Comparison of ENCODE assay signal across 11 cellular contexts in genomic region chr1:37481289-37482003, GRCh38. TPM values are rescaled to one million over a fixed set of nuclear protein-coding genes. Genes with fewer than 3 reads are reported as not detected.
DNase-seq lines count a peak whose midpoint lies in the region; ATAC-seq and TF ChIP-seq lines count a peak whose summit lies in the region.
"Had no signal": no experiment of that assay in that cellular context is flagged by ENCODE, and none has a peak within 500 bp of the region (broad histone marks: within the 10 kb centered on the region; RNA-seq: fewer than 3 reads in every experiment).

No MANE protein-coding gene starts in this region.

- peaks cover 52% of the 10 kb centered on the region for H3K79me2 ChIP-seq in ACC112 (ENCODE audit: control insufficient read depth, insufficient read depth, low read length, unreplicated experiment)

- DNase-seq in MV-4-11 (lab: John Stamatoyannopoulos, UW) (peak; percentile 71), natural killer cell (peak; percentile 51), DMS114 treated with DMSO at 0.1 percent for 48 hours (lab: John Stamatoyannopoulos, UW; ENCODE audit: unreplicated experiment) (no peak), HUDEP-2 (lab: John Stamatoyannopoulos, UW; ENCODE audit: unreplicated experiment in 76 of 76) (no peak)
- no peak for DNase-seq in activated naive CD8-positive, alpha-beta T cell treated with anti-CD3 and anti-CD28 coated beads, Interleukin-2, amount 10 ng/mL, durations not matched to agents 7 days and 5 days
- DNase-seq: anterior cingulate cortex, BE2C, NCI-H2227 treated with DMSO at 0.1 percent for 48 hours had no signal

- no peaks in the 10 kb centered on the region for H3K9me3 Mint-ChIP-seq in activated naive CD8-positive, alpha-beta T cell treated with anti-CD3 and anti-CD28 coated beads, Interleukin-2, amount 10 ng/mL, durations not matched to agents 7 days and 5 days
- no peaks in the 10 kb centered on the region for H3K9me3 Mint-ChIP-seq in natural killer cell

- peaks cover 34% of the 10 kb centered on the region for H3K36me3 Mint-ChIP-seq in activated naive CD8-positive, alpha-beta T cell treated with anti-CD3 and anti-CD28 coated beads, Interleukin-2, amount 10 ng/mL, durations not matched to agents 7 days and 5 days
- H3K36me3 Mint-ChIP-seq in natural killer cell, result no peaks in the 10 kb centered on the region

- H3K4me3 Mint-ChIP-seq in activated naive CD8-positive, alpha-beta T cell treated with anti-CD3 and anti-CD28 coated beads, Interleukin-2, amount 10 ng/mL, durations not matched to agents 7 days and 5 days, result no peak overlapping the region
- H3K4me3 Mint-ChIP-seq in natural killer cell, result peak overlapping the region; percentile 68

- no peak overlapping the region for H3K4me3 ChIP-seq in ACC112 (ENCODE audit: low read depth, low read length)

- H3K4me1 ChIP-seq in ACC112 (ENCODE audit: control insufficient read depth, insufficient read depth, low read length, unreplicated experiment), result peaks cover 53% of the 10 kb centered on the region

- H3K36me3 ChIP-seq in ACC112 (ENCODE audit: insufficient read depth, low read length), result peaks cover 21% of the 10 kb centered on the region; the same call in 1 of the 2 replicates

- peak overlapping the region; percentile 17 for H3K27ac Mint-ChIP-seq in activated naive CD8-positive, alpha-beta T cell treated with anti-CD3 and anti-CD28 coated beads, Interleukin-2, amount 10 ng/mL, durations not matched to agents 7 days and 5 days
- H3K27ac Mint-ChIP-seq in natural killer cell, result peak overlapping the region; percentile 99 to 100

- intact Hi-C loops in natural killer cell (cut with micrococcal nuclease), result loop anchor here (1.0 kb wide), 1 partner anchor 8 kb away; no protein-coding TSS in a partner anchor

- H3K27me3 Mint-ChIP-seq in activated naive CD8-positive, alpha-beta T cell treated with anti-CD3 and anti-CD28 coated beads, Interleukin-2, amount 10 ng/mL, durations not matched to agents 7 days and 5 days, result no peaks in the 10 kb centered on the region
- H3K27me3 Mint-ChIP-seq in natural killer cell (ENCODE audit: low read depth in 2 of 2), result no peaks in the 10 kb centered on the region

- ATAC-seq in activated naive CD8-positive, alpha-beta T cell treated with anti-CD3 and anti-CD28 coated beads, Interleukin-2, amount 10 ng/mL, durations not matched to agents 7 days and 5 days (ENCODE audit: low read depth), result no peak
- ATAC-seq in natural killer cell (no peak), GM21529 (IDR thresholded peaks at IDR 0.05; ENCODE audit: unreplicated experiment) (no peak), HG02884 (IDR thresholded peaks at IDR 0.05; ENCODE audit: unreplicated experiment) (no peak)

- H3K27ac ChIP-seq in ACC112 (ENCODE audit: low read depth, low read length), result peak overlapping the region; percentile 99; the same call in 1 of the 2 replicates

- TF ChIP-seq CTCF in natural killer cell (IDR thresholded peaks at IDR 0.05), result no peak

- no peaks in the 10 kb centered on the region for H3K27me3 ChIP-seq in ACC112 (ENCODE audit: insufficient read depth, low read length)
- H3K27me3 ChIP-seq: BE2C had no signal

- no peak overlapping the region for H2AFZ ChIP-seq in ACC112 (ENCODE audit: low read length, unreplicated experiment)

- POLR2A ChIA-PET in activated naive CD8-positive, alpha-beta T cell treated with anti-CD3 and anti-CD28 coated beads, Interleukin-2, amount 10 ng/mL, durations not matched to agents 7 days and 5 days (lab: Charles Lee), result interaction anchor here (0.6 kb wide), 1 partner anchor 27 kb away, joined by 4 read pairs; no protein-coding TSS in a partner anchor

- H3K4me1 Mint-ChIP-seq in activated naive CD8-positive, alpha-beta T cell treated with anti-CD3 and anti-CD28 coated beads, Interleukin-2, amount 10 ng/mL, durations not matched to agents 7 days and 5 days, result peaks cover 25% of the 10 kb centered on the region
- H3K4me1 Mint-ChIP-seq in natural killer cell, result peaks cover 49 to 65% of the 10 kb centered on the region in 2 donors

RNA-seq across cellular contexts. Expression of gene ZC3H12A, which starts 7.1 kb away (rescaled TPM):
- 10 to 100 TPM; 31.0 to 34.6 TPM for total RNA-seq in activated naive CD8-positive, alpha-beta T cell treated with anti-CD3 and anti-CD28 coated beads, Interleukin-2, amount 10 ng/mL, durations not matched to agents 7 days and 5 days
- 100 to 1,000 TPM; 219 to 366 (median 289) TPM for total RNA-seq in natural killer cell

RNA-seq across cellular contexts. Expression of gene MEAF6, which starts 33.1 kb away (rescaled TPM):
- 10 to 100 TPM; 73.8 to 80.6 TPM for total RNA-seq in activated naive CD8-positive, alpha-beta T cell treated with anti-CD3 and anti-CD28 coated beads, Interleukin-2, amount 10 ng/mL, durations not matched to agents 7 days and 5 days
- 10 to 100 TPM; 63.9 to 78.7 (median 69.0) TPM for total RNA-seq in natural killer cell

Comparison
In these comparisons a context has a peak if more than half of its experiments do, and no peak if none do; other contexts are left out.
1. DNase-seq: peak in MV-4-11 (single experiment) and natural killer cell (single experiment); none in activated naive CD8-positive, alpha-beta T cell treated with anti-CD3 and anti-CD28 coated beads, Interleukin-2, amount 10 ng/mL, durations not matched to agents 7 days and 5 days (single experiment), DMS114 treated with DMSO at 0.1 percent for 48 hours (single experiment) and HUDEP-2 (0 of 76).
2. RNA of gene ZC3H12A, which starts 7.1 kb away (total RNA-seq): 219 to 366 TPM in natural killer cell; 31.0 to 34.6 TPM in activated naive CD8-positive, alpha-beta T cell treated with anti-CD3 and anti-CD28 coated beads, Interleukin-2, amount 10 ng/mL, durations not matched to agents 7 days and 5 days; every median in the first group is over 4 times any median in the second.